In genomic region chr12:50057896-50058670, GRCh38 we compare ENCODE assay signal across 9 cellular contexts. TPM values are rescaled to one million over a fixed set of nuclear protein-coding genes. Genes with fewer than 3 reads are reported as not detected.
DNase-seq lines count a peak whose midpoint lies in the region; ATAC-seq and TF ChIP-seq lines count a peak whose summit lies in the region.
"Had no signal": no experiment of that assay in that cellular context is flagged by ENCODE, and none has a peak within 500 bp of the region (broad histone marks: within the 10 kb centered on the region; RNA-seq: fewer than 3 reads in every experiment).

No MANE protein-coding gene starts in this region.

- no peaks in the 10 kb centered on the region for H4K20me1 ChIP-seq in KMS-11 (ENCODE audit: insufficient read depth)
- no peaks in the 10 kb centered on the region for H4K20me1 ChIP-seq in mammary epithelial cell (ENCODE audit: insufficient read depth, low read length)

- peaks cover 21% of the 10 kb centered on the region for H3K4me1 ChIP-seq in KMS-11 (ENCODE audit: low read depth, poor library complexity, severe bottlenecking)
- peaks cover 20% of the 10 kb centered on the region for H3K4me1 ChIP-seq in mammary epithelial cell (ENCODE audit: insufficient read depth, low read length)

- H3K4me2 ChIP-seq in KMS-11: peak overlapping the region; percentile 35; the same call in 1 of the 2 replicates
- peak overlapping the region; percentile 93 for H3K4me2 ChIP-seq in mammary epithelial cell (ENCODE audit: insufficient read depth, low read depth, low read length)

- peaks cover 53% of the 10 kb centered on the region for H3K27me3 Mint-ChIP-seq in nephron progenitor cell (ENCODE audit: low read depth, poor library complexity)

- POLR2A ChIA-PET in GM10248 (lab: Yijun Ruan, JAX): no interaction called here

- H3K9me3 Mint-ChIP-seq in nephron progenitor cell: no peaks in the 10 kb centered on the region

- in situ Hi-C loops in mammary epithelial cell (cut with MboI; ENCODE audit: low sequenced_read_pairs in 2 of 2): loop anchor here (5.0 to 25.0 kb wide), 3 partner anchors 91 to 296 kb away; no protein-coding TSS in a partner anchor

- H3K9me3 ChIP-seq in mammary epithelial cell (replicated peaks; ENCODE audit: insufficient read depth, low read length): no peaks in the 10 kb centered on the region

- H2AFZ ChIP-seq in KMS-11 (ENCODE audit: low read depth): peak overlapping the region; percentile 88
- H2AFZ ChIP-seq in mammary epithelial cell (ENCODE audit: low read depth, low read length): peak overlapping the region; percentile 94

- BruUV-seq in mammary epithelial cell (replicated peaks; lab: Mats Ljungman, UMichigan): no TSS peak

- peak; percentile 14 for DNase-seq in Ammon's horn (ENCODE audit: low spot score)
- no peak for DNase-seq in mammary epithelial cell
- no peak for DNase-seq in nephron progenitor cell
- no peak for DNase-seq in GM19240 (ENCODE audit: insufficient read length, low spot score)
- DNase-seq in GM10248 (ENCODE audit: extremely low spot score): no peak
- DNase-seq in sciatic nerve (ENCODE audit: low spot score): no peak

- H3K36me3 Mint-ChIP-seq in nephron progenitor cell (ENCODE audit: low read depth): peaks cover 20% of the 10 kb centered on the region

- H3K36me3 ChIP-seq in KMS-11 (ENCODE audit: insufficient read depth): no peaks in the 10 kb centered on the region
- no peaks in the 10 kb centered on the region for H3K36me3 ChIP-seq in mammary epithelial cell (ENCODE audit: insufficient read depth, low read length)

- dilution Hi-C loops in mammary epithelial cell (cut with HindIII; ENCODE audit: low sequenced_read_pairs): loop anchor here (25.0 kb wide), 1 partner anchor 196 kb away; no protein-coding TSS in a partner anchor

- H3K79me2 ChIP-seq in KMS-11 (ENCODE audit: insufficient read depth, low read depth) (no peaks in the 10 kb centered on the region), mammary epithelial cell (ENCODE audit: insufficient read depth, low read length) (no peaks in the 10 kb centered on the region)

- no peak overlapping the region for H3K27ac Mint-ChIP-seq in nephron progenitor cell

- no peak overlapping the region for H3K4me3 ChIP-seq in KMS-11 (IDR thresholded peaks at IDR 0.05; ENCODE audit: insufficient read depth, low read depth, low read length)
- peak overlapping the region in 2 of 3 experiments; percentile 67 to 71 for H3K4me3 ChIP-seq in mammary epithelial cell (replicated peaks in 1 of 3; ENCODE audit: insufficient read depth in 1 of 3, low read depth in 2 of 3, low read length in 3 of 3)

- H3K27ac ChIP-seq in KMS-11 (no peak overlapping the region), mammary epithelial cell (ENCODE audit: insufficient read depth, low read depth, low read length) (no peak overlapping the region)

- H3K27me3 ChIP-seq in KMS-11 (ENCODE audit: insufficient read depth, low read depth) (peaks cover 12% of the 10 kb centered on the region), mammary epithelial cell (ENCODE audit: insufficient read depth, low read length) (no peaks in the 10 kb centered on the region)

- peak overlapping the region; percentile 74 for H3K4me3 Mint-ChIP-seq in nephron progenitor cell

- H3K9ac ChIP-seq in KMS-11: no peak overlapping the region
- no peak overlapping the region for H3K9ac ChIP-seq in mammary epithelial cell (ENCODE audit: insufficient read depth, low read length)

- H3K4me1 Mint-ChIP-seq in nephron progenitor cell: peaks cover 35% of the 10 kb centered on the region

- CTCF ChIA-PET in mammary epithelial cell (lab: Charles Lee; ENCODE audit: low non-redundant PET): no interaction called here
- CTCF ChIA-PET in GM10248 (lab: Yijun Ruan, JAX): interaction anchor here (1.0 to 5.8 kb wide), 8 partner anchors 11 to 112 kb away, joined by 3 to 52 read pairs (median 9); partner anchors contain the start of gene AQP6

- intact Hi-C loops in mammary epithelial cell (cut with micrococcal nuclease) (loop anchor here (2.0 kb wide), 1 partner anchor 191 kb away; no protein-coding TSS in a partner anchor), sciatic nerve (cut with DNase I) (loop anchor here (5.0 to 10.0 kb wide), 2 partner anchors 86 to 193 kb away; partner anchors contain the start of gene AQP6)

- no peak for ATAC-seq in activated CD4-positive, CD25-positive, alpha-beta regulatory T cell treated with anti-CD3 and anti-CD28 coated beads, Interleukin-2, amount 50 U/mL, for 24 hours
- no peak for ATAC-seq in sciatic nerve

- WGBS in mammary epithelial cell (ENCODE audit: low coverage, missing lambda C conversion rate): 36% methylated on average over 3 of the region's 30 CpGs

- TF ChIP-seq CTCF in KMS-11 (conservative IDR thresholded peaks at IDR 0.05; ENCODE audit: low read depth, low read length) (no peak), mammary epithelial cell (conservative IDR thresholded peaks at IDR 0.05 in 1 of 2, IDR thresholded peaks at IDR 0.05 in 1 of 2; ENCODE audit: extremely low read depth in 1 of 2, insufficient read depth in 1 of 2, low read depth in 1 of 2, low read length in 2 of 2) (no peak), nephron progenitor cell (IDR thresholded peaks at IDR 0.05) (no peak), GM10248 (IDR thresholded peaks at IDR 0.05; ENCODE audit: control extremely low read depth, extremely low read depth, low read depth, missing control alignments) (no peak)

RNA-seq across cellular contexts. Expression of gene ASIC1, which starts 0.7 kb away (rescaled TPM):
- 10 to 100 TPM in 1 of 2 donors, 1 to 10 TPM in 1; 3.0 to 10.5 TPM for total RNA-seq in mammary epithelial cell
- polyA plus RNA-seq in mammary epithelial cell: 6.4 TPM
- 4.3 TPM for polyA minus RNA-seq in mammary epithelial cell
- total RNA-seq in sciatic nerve: 5.5 TPM

RNA-seq across cellular contexts. Expression of gene SMARCD1, which starts 27.1 kb away (rescaled TPM):
- total RNA-seq in mammary epithelial cell: 100 to 1,000 TPM; 106 to 107 TPM
- polyA plus RNA-seq in mammary epithelial cell: 70.9 TPM
- polyA minus RNA-seq in mammary epithelial cell: 134 TPM
- total RNA-seq in sciatic nerve: 35.2 TPM

RNA-seq across cellular contexts. Expression of gene RACGAP1, which starts 32.8 kb away (rescaled TPM):
- total RNA-seq in mammary epithelial cell: 10 to 100 TPM; 24.2 to 91.8 TPM
- 52.7 TPM for polyA plus RNA-seq in mammary epithelial cell
- polyA minus RNA-seq in mammary epithelial cell: 113 TPM
- 15.0 TPM for total RNA-seq in sciatic nerve

RNA-seq across cellular contexts. Expression of gene GPD1, which starts 45.7 kb away (rescaled TPM):
- total RNA-seq in mammary epithelial cell (1 to 10 TPM in 1 of 2 donors, under 1 TPM in 1; 0.73 to 1.2 TPM), sciatic nerve (32.2 TPM)
- 0.40 TPM for polyA plus RNA-seq in mammary epithelial cell
- not detected for polyA minus RNA-seq in mammary epithelial cell
- total RNA-seq: RPMI7951 had no signal

RNA-seq across cellular contexts. Expression of gene COX14, which starts 54.0 kb away (rescaled TPM):
- 10 to 100 TPM; 38.5 to 51.3 TPM for total RNA-seq in mammary epithelial cell
- polyA plus RNA-seq in mammary epithelial cell: 92.3 TPM
- 20.8 TPM for polyA minus RNA-seq in mammary epithelial cell
- 45.8 TPM for total RNA-seq in sciatic nerve
